Comparison of ENCODE assay signal across 30 cellular contexts in the genomic region with DNA sequence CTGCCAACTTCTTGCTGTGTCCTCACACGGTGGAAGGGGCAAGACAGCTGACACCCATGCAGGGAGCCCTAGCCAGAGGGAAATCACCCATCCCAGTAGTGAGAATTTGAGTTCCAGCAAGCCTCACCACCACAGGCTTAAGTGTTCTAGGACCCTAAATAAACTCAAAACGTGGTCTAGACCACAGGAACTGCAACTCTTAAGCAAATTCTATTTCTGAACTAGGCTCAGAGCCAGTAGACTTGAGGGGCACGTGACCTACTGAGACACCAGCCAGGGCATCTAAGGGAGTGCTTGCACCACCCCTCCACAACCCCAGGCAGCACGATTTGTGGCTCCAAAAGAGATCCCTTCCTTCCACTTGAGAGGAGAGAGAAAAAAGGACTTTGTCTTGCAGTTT.
DNase-seq lines count a peak whose midpoint lies in the region; ATAC-seq and TF ChIP-seq lines count a peak whose summit lies in the region.
"Had no signal": no experiment of that assay in that cellular context is flagged by ENCODE, and none has a peak within 500 bp of the region (broad histone marks: within the 10 kb centered on the region; RNA-seq: fewer than 3 reads in every experiment).

No MANE protein-coding gene starts in this region.

- in situ Hi-C loops in ACHN (cut with HindIII; ENCODE audit: low pct_ligation_motif_present, low pct_unique_long_range_greater_than_20kb, low sequenced_read_pairs), result no loop called here

- DNase-seq in GM12865 (ENCODE audit: low read depth) (peak; percentile 27), NOMO-1 (lab: John Stamatoyannopoulos, UW; ENCODE audit: unreplicated experiment in 2 of 2) (peak; percentile 65 to 79), medulla oblongata (ENCODE audit: extremely low spot score) (peak; percentile 73), ACHN (no peak), GM20000 (ENCODE audit: low spot score) (no peak), SK-N-SH (no peak)
- DNase-seq in activated T-cell treated with anti-CD3 and anti-CD28 coated beads, Interleukin-2, amount 50 U/mL, for 4 hours, result no peak
- DNase-seq: aorta; Calu3; DND-41; foreskin melanocyte; GOT3; left lung; natural killer cell; NCI-H1092; NCI-H2029; NCI-H82; stimulated activated CD4-positive, alpha-beta T cell treated with anti-CD3 and anti-CD28 coated beads, Interleukin-2, amount 100 ng/mL, for 48 hours had no signal

- H4K20me1 ChIP-seq in SK-N-SH (ENCODE audit: insufficient read depth), result no peaks in the 10 kb centered on the region

- H3K27ac ChIP-seq in SK-N-SH (ENCODE audit: low read depth in 2 of 2, low read length in 1 of 2), result no peak overlapping the region
- H3K27ac ChIP-seq: cardiac muscle cell, coronary artery, left lung, SJSA1, VCaP had no signal

- H3F3A ChIP-seq in SK-N-SH (replicated peaks; ENCODE audit: insufficient read depth), result no peaks in the 10 kb centered on the region

- no peak overlapping the region for H3K4me3 Mint-ChIP-seq in activated T-cell treated with anti-CD3 and anti-CD28 coated beads, Interleukin-2, amount 50 U/mL, for 4 hours
- H3K4me3 Mint-ChIP-seq: activated naive CD4-positive, alpha-beta T cell treated with anti-CD3 and anti-CD28 coated beads, Interleukin-2, amount 50 U/mL, for 24 hours; activated T-helper 17 cell treated with anti-CD3 and anti-CD28 coated beads, Interleukin-2, amount 50 U/mL, for 72 hours; mesothelial cell of epicardium; natural killer cell; stimulated activated effector memory CD8-positive, alpha-beta T cell treated with anti-CD3 and anti-CD28 coated beads, Interleukin-12 subunit alpha, Interleukin-12 subunit beta, amount 100 ng/mL, for 72 hours had no signal

- no peak overlapping the region for H3K9ac ChIP-seq in SK-N-SH

- TF ChIP-seq CTCF in GM12865 (IDR thresholded peaks at IDR 0.05; ENCODE audit: insufficient read depth, low read depth, low read length, missing control alignments) (no peak), GM20000 (IDR thresholded peaks at IDR 0.05; ENCODE audit: extremely low read depth, missing control alignments) (no peak), SK-N-SH (IDR thresholded peaks at IDR 0.05) (no peak)

- no peak overlapping the region for H2AFZ ChIP-seq in SK-N-SH (ENCODE audit: low read depth)

- H3K27me3 ChIP-seq in SK-N-SH (ENCODE audit: insufficient read depth), result no peaks in the 10 kb centered on the region
- H3K27me3 ChIP-seq: cardiac muscle cell, left lung, SJSA1 had no signal

- TF ChIP-seq RAD21 in SK-N-SH (IDR thresholded peaks at IDR 0.05; ENCODE audit: low read length), result no peak

- no peak overlapping the region for H3K4me2 ChIP-seq in SK-N-SH

- ATAC-seq in HG02678 (IDR thresholded peaks at IDR 0.05; ENCODE audit: unreplicated experiment), result peak; percentile 54
- no peak for ATAC-seq in activated T-cell treated with anti-CD3 and anti-CD28 coated beads, Interleukin-2, amount 50 U/mL, for 4 hours
- ATAC-seq: activated T-helper 17 cell treated with anti-CD3 and anti-CD28 coated beads, Interleukin-2, amount 50 U/mL, for 72 hours; esophagus mucosa; K562; left lung; natural killer cell; stimulated activated effector memory CD8-positive, alpha-beta T cell treated with anti-CD3 and anti-CD28 coated beads, Interleukin-12 subunit alpha, Interleukin-12 subunit beta, amount 100 ng/mL, for 72 hours had no signal

- no peaks in the 10 kb centered on the region for H3K79me2 ChIP-seq in SK-N-SH (ENCODE audit: insufficient read depth)

- no peaks in the 10 kb centered on the region for H3K4me1 Mint-ChIP-seq in activated T-cell treated with anti-CD3 and anti-CD28 coated beads, Interleukin-2, amount 50 U/mL, for 4 hours (ENCODE audit: low read depth)
- H3K4me1 Mint-ChIP-seq: activated naive CD4-positive, alpha-beta T cell treated with anti-CD3 and anti-CD28 coated beads, Interleukin-2, amount 50 U/mL, for 24 hours; activated T-helper 17 cell treated with anti-CD3 and anti-CD28 coated beads, Interleukin-2, amount 50 U/mL, for 72 hours; mesothelial cell of epicardium; natural killer cell; stimulated activated effector memory CD8-positive, alpha-beta T cell treated with anti-CD3 and anti-CD28 coated beads, Interleukin-12 subunit alpha, Interleukin-12 subunit beta, amount 100 ng/mL, for 72 hours had no signal

- H3K9me2 ChIP-seq in SK-N-SH, result no peaks in the 10 kb centered on the region

- no peak overlapping the region for H3K4me3 ChIP-seq in GM12865 (ENCODE audit: low read depth, low read length)
- no peak overlapping the region for H3K4me3 ChIP-seq in SK-N-SH (ENCODE audit: low read depth in 2 of 2, low read length in 1 of 2)
- H3K4me3 ChIP-seq: cardiac muscle cell, coronary artery, K562, left lung, SJSA1 had no signal

- H3K4me1 ChIP-seq in SK-N-SH (ENCODE audit: control insufficient read depth in 1 of 2, insufficient read depth in 2 of 2, low read depth in 1 of 2, low read length in 1 of 2), result no peaks in the 10 kb centered on the region
- H3K4me1 ChIP-seq: left lung, SJSA1 had no signal

- no peak for TF ChIP-seq EP300 in SK-N-SH (IDR thresholded peaks at IDR 0.05; ENCODE audit: borderline replicate concordance in 1 of 2, low read depth in 1 of 2, low read length in 1 of 2)

- CTCF ChIA-PET in SK-N-SH (lab: Yijun Ruan, JAX), result no interaction called here

- H3K9me3 ChIP-seq in SK-N-SH, result no peaks in the 10 kb centered on the region
- H3K9me3 ChIP-seq: SJSA1 had no signal

- peaks cover 35% of the 10 kb centered on the region for H3K27me3 Mint-ChIP-seq in activated T-cell treated with anti-CD3 and anti-CD28 coated beads, Interleukin-2, amount 50 U/mL, for 4 hours (ENCODE audit: low read depth)

- POLR2A ChIA-PET in SK-N-SH (lab: Yijun Ruan, JAX), result no interaction called here

- 5% methylated on average over 4 of the region's 4 CpGs for WGBS in SK-N-SH (ENCODE audit: low lambda C conversion rate)

- peaks cover 4% of the 10 kb centered on the region for H3K36me3 Mint-ChIP-seq in activated T-cell treated with anti-CD3 and anti-CD28 coated beads, Interleukin-2, amount 50 U/mL, for 4 hours (ENCODE audit: insufficient read depth)
- H3K36me3 Mint-ChIP-seq: CD14-positive monocyte; mesothelial cell of epicardium; stimulated activated effector memory CD8-positive, alpha-beta T cell treated with anti-CD3 and anti-CD28 coated beads, Interleukin-12 subunit alpha, Interleukin-12 subunit beta, amount 100 ng/mL, for 72 hours had no signal

- H3K36me3 ChIP-seq in SK-N-SH (replicated peaks in 1 of 2; ENCODE audit: control insufficient read depth in 1 of 2, insufficient read depth in 2 of 2, low read length in 1 of 2), result no peaks in the 10 kb centered on the region
- H3K36me3 ChIP-seq: cardiac muscle cell, left lung, SJSA1 had no signal

- H3K9me3 Mint-ChIP-seq in activated T-cell treated with anti-CD3 and anti-CD28 coated beads, Interleukin-2, amount 50 U/mL, for 4 hours, result peaks cover 17% of the 10 kb centered on the region

TF ChIP-seq in SK-N-SH, 30 proteins besides CTCF, POLR2A, EP300 and RAD21 (continues in another document):
- no peak for TF ChIP-seq SIN3A (IDR thresholded peaks at IDR 0.05; ENCODE audit: borderline replicate concordance, low read depth, low read length)
- no peak for TF ChIP-seq NFIC (IDR thresholded peaks at IDR 0.05; ENCODE audit: borderline replicate concordance)
- TF ChIP-seq SMC3 (IDR thresholded peaks at IDR 0.05; ENCODE audit: low read depth, low read length), result no peak
- no peak for TF ChIP-seq EZH2phosphoT487 (IDR thresholded peaks at IDR 0.05; ENCODE audit: borderline replicate concordance, low read depth)
- TF ChIP-seq POLR2AphosphoS5 (IDR thresholded peaks at IDR 0.05; ENCODE audit: low read depth, low read length), result no peak
- TF ChIP-seq, protein P1, sequence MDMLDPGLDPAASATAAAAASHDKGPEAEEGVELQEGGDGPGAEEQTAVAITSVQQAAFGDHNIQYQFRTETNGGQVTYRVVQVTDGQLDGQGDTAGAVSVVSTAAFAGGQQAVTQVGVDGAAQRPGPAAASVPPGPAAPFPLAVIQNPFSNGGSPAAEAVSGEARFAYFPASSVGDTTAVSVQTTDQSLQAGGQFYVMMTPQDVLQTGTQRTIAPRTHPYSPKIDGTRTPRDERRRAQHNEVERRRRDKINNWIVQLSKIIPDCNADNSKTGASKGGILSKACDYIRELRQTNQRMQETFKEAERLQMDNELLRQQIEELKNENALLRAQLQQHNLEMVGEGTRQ (IDR thresholded peaks at IDR 0.05; ENCODE audit: borderline replicate concordance, low read depth, low read length), result no peak
- no peak for TF ChIP-seq TCF12 (IDR thresholded peaks at IDR 0.05)
- TF ChIP-seq FOSL2 (IDR thresholded peaks at IDR 0.05; ENCODE audit: borderline replicate concordance, low read depth), result no peak
- no peak for TF ChIP-seq RFX5 (IDR thresholded peaks at IDR 0.05; ENCODE audit: low read length)
- TF ChIP-seq, protein P2, sequence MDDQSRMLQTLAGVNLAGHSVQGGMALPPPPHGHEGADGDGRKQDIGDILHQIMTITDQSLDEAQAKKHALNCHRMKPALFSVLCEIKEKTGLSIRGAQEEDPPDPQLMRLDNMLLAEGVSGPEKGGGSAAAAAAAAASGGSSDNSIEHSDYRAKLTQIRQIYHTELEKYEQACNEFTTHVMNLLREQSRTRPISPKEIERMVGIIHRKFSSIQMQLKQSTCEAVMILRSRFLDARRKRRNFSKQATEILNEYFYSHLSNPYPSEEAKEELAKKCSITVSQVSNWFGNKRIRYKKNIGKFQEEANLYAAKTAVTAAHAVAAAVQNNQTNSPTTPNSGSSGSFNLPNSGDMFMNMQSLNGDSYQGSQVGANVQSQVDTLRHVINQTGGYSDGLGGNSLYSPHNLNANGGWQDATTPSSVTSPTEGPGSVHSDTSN (IDR thresholded peaks at IDR 0.05), result no peak
- TF ChIP-seq, protein P3, sequence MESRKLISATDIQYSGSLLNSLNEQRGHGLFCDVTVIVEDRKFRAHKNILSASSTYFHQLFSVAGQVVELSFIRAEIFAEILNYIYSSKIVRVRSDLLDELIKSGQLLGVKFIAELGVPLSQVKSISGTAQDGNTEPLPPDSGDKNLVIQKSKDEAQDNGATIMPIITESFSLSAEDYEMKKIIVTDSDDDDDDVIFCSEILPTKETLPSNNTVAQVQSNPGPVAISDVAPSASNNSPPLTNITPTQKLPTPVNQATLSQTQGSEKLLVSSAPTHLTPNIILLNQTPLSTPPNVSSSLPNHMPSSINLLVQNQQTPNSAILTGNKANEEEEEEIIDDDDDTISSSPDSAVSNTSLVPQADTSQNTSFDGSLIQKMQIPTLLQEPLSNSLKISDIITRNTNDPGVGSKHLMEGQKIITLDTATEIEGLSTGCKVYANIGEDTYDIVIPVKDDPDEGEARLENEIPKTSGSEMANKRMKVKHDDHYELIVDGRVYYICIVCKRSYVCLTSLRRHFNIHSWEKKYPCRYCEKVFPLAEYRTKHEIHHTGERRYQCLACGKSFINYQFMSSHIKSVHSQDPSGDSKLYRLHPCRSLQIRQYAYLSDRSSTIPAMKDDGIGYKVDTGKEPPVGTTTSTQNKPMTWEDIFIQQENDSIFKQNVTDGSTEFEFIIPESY (IDR thresholded peaks at IDR 0.05; ENCODE audit: borderline replicate concordance, low read depth), result no peak
- TF ChIP-seq GABPA (IDR thresholded peaks at IDR 0.05; ENCODE audit: low read depth), result no peak
- TF ChIP-seq FOXJ3 (CRISPR knock-in tag; IDR thresholded peaks at IDR 0.05), result no peak

Comparison
In these comparisons a context has a peak if more than half of its experiments do, and no peak if none do; other contexts are left out.
1. DNase-seq: peak in GM12865 (single experiment), NOMO-1 (2 of 2) and medulla oblongata (single experiment); none in ACHN (single experiment), GM20000 (single experiment), SK-N-SH (single experiment) and activated T-cell treated with anti-CD3 and anti-CD28 coated beads, Interleukin-2, amount 50 U/mL, for 4 hours (single experiment).